ENCODE assay signal across 20 cellular contexts in the genomic region with DNA sequence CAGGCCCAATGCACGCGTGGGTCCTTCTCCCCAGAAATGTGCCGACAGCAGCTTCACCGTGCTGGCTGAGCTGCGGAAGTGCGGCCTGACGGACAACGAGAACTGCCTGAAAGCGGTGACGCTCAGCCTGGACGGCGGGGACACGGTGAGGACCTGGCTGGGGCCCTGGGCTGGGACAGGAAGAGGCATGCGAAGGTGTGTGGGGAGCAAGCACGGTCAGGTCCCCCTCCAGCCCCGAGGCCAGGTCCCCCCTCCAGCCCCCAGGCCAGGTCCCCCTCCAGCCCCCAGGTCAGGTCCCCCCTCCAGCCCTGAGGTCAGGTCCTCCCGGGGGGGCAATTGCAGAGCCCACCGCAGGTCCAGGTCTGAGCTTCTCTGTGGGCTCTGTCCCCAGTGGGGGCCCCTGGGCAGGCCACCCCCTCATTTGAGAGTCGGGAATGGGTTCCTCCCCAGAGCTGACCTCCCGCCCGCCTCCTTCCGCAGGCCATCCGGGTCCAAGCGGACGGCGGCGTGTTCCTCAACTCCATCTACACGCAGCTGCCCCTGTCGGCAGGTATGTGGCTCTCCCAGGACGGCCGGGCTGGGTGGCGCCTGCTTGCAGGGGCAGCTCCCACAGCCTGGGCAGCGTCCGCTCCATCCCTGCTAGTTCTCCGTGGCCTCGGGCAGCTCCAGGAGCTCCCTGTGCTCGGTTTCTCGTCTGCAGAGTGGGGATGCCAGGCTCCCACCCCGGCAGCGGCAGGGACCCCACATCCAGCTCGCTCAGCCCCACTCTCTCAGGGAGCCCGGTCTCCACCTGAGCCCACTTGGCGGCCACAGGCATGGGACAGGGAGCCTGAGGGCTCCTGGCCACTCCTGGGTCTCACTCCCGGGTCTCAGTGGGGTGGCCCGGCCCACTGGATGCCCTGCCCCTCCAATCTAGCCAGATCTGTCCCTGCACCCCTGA. TPM values are rescaled to one million over a fixed set of nuclear protein-coding genes. Genes with fewer than 3 reads are reported as not detected.
DNase-seq lines count a peak whose midpoint lies in the region; ATAC-seq, FAIRE-seq and TF ChIP-seq lines count a peak whose summit lies in the region.
"Had no signal": no experiment of that assay in that cellular context is flagged by ENCODE, and none has a peak within 500 bp of the region (broad histone marks: within the 10 kb centered on the region; RNA-seq: fewer than 3 reads in every experiment).

No MANE protein-coding gene starts in this region.

- H3K9me3 Mint-ChIP-seq in MCF 10A (ENCODE audit: unreplicated experiment): no peaks in the 10 kb centered on the region
- H3K9me3 Mint-ChIP-seq: activated CD8-positive, alpha-beta T cell treated with anti-CD3 and anti-CD28 coated beads for 36 hours; activated T-helper 1 cell treated with anti-CD3 and anti-CD28 coated beads, Interleukin-12 subunit alpha, Interleukin-12 subunit beta, Interleukin-2, Interleukin-4 antibody, amounts not matched to agents 30 ng/mL and 10 ng/mL and 1 ng/mL, durations not matched to agents 14 hours and 24 hours and 36 hours; stimulated activated naive CD8-positive, alpha-beta T cell treated with anti-CD3 and anti-CD28 coated beads, Interleukin-15, Interleukin-2, amounts not matched to agents 100 ng/mL and 50 ng/mL, for 24 hours had no signal

- peaks cover 4% of the 10 kb centered on the region for H3K4me1 ChIP-seq in mammary epithelial cell (ENCODE audit: insufficient read depth, low read length)
- peaks cover 0 to 2% of the 10 kb centered on the region in 2 experiments; a peak in 1 of 4 replicates for H3K4me1 ChIP-seq in SK-N-SH (ENCODE audit: control insufficient read depth in 1 of 2, insufficient read depth in 2 of 2, low read depth in 1 of 2, low read length in 1 of 2)
- no peaks in the 10 kb centered on the region for H3K4me1 ChIP-seq in kidney (ENCODE audit: control insufficient read depth in 1 of 2, insufficient read depth in 1 of 2, low read depth in 1 of 2, low read length in 2 of 2)
- no peaks in the 10 kb centered on the region for H3K4me1 ChIP-seq in upper lobe of right lung
- H3K4me1 ChIP-seq in PC-3 (ENCODE audit: insufficient read depth, low read length): no peaks in the 10 kb centered on the region

- H3K27ac Mint-ChIP-seq in MCF 10A (ENCODE audit: low read depth, unreplicated experiment): no peak overlapping the region
- H3K27ac Mint-ChIP-seq: activated CD8-positive, alpha-beta T cell treated with anti-CD3 and anti-CD28 coated beads for 36 hours; activated T-helper 1 cell treated with anti-CD3 and anti-CD28 coated beads, Interleukin-12 subunit alpha, Interleukin-12 subunit beta, Interleukin-2, Interleukin-4 antibody, amounts not matched to agents 30 ng/mL and 10 ng/mL and 1 ng/mL, durations not matched to agents 14 hours and 24 hours and 36 hours; stimulated activated naive CD8-positive, alpha-beta T cell treated with anti-CD3 and anti-CD28 coated beads, Interleukin-15, Interleukin-2, amounts not matched to agents 100 ng/mL and 50 ng/mL, for 24 hours had no signal

- H3K4me2 ChIP-seq in mammary epithelial cell (ENCODE audit: insufficient read depth, low read depth, low read length) (no peak overlapping the region), SK-N-SH (no peak overlapping the region), PC-3 (ENCODE audit: low read length) (no peak overlapping the region)

- H3K4me3 ChIP-seq in mammary epithelial cell (replicated peaks in 1 of 3; ENCODE audit: insufficient read depth in 1 of 3, low read depth in 2 of 3, low read length in 3 of 3) (no peak overlapping the region), SK-N-SH (ENCODE audit: low read depth in 2 of 2, low read length in 1 of 2) (no peak overlapping the region), kidney (ENCODE audit: low read length in 2 of 2) (no peak overlapping the region), upper lobe of right lung (no peak overlapping the region), PC-3 (ENCODE audit: low read length) (no peak overlapping the region)
- H3K4me3 ChIP-seq: ovary, SK-N-MC had no signal

- no peaks in the 10 kb centered on the region for H3K27me3 Mint-ChIP-seq in MCF 10A (ENCODE audit: insufficient read depth, unreplicated experiment)
- H3K27me3 Mint-ChIP-seq: activated CD8-positive, alpha-beta T cell treated with anti-CD3 and anti-CD28 coated beads for 36 hours; stimulated activated naive CD8-positive, alpha-beta T cell treated with anti-CD3 and anti-CD28 coated beads, Interleukin-15, Interleukin-2, amounts not matched to agents 100 ng/mL and 50 ng/mL, for 24 hours had no signal

- CTCF ChIA-PET in mammary epithelial cell (lab: Charles Lee; ENCODE audit: low non-redundant PET) (interaction anchor here (0.6 kb wide), 1 partner anchor 442 kb away, joined by 3 read pairs; no protein-coding TSS in a partner anchor), MCF 10A (lab: Yijun Ruan, JAX) (no interaction called here), SK-N-SH (lab: Yijun Ruan, JAX) (interaction anchor here (0.6 to 1.7 kb wide), 3 partner anchors 28 to 316 kb away, joined by 3 to 7 read pairs (median 3); no protein-coding TSS in a partner anchor), PC-3 (lab: Charles Lee) (no interaction called here)

- POLR2A ChIA-PET in MCF 10A (lab: Yijun Ruan, JAX) (interaction anchor here (0.7 kb wide), 1 partner anchor 9 kb away, joined by 5 read pairs; no protein-coding TSS in a partner anchor), SK-N-SH (lab: Yijun Ruan, JAX) (no interaction called here), PC-3 (lab: Charles Lee; ENCODE audit: unreplicated experiment) (no interaction called here)

- no peak for TF ChIP-seq EP300 in SK-N-SH (IDR thresholded peaks at IDR 0.05; ENCODE audit: borderline replicate concordance in 1 of 2, low read depth in 1 of 2, low read length in 1 of 2)

- H3K4me3 Mint-ChIP-seq in MCF 10A (ENCODE audit: unreplicated experiment): no peak overlapping the region
- H3K4me3 Mint-ChIP-seq: activated CD8-positive, alpha-beta T cell treated with anti-CD3 and anti-CD28 coated beads for 36 hours; activated T-helper 1 cell treated with anti-CD3 and anti-CD28 coated beads, Interleukin-12 subunit alpha, Interleukin-12 subunit beta, Interleukin-2, Interleukin-4 antibody, amounts not matched to agents 30 ng/mL and 10 ng/mL and 1 ng/mL, durations not matched to agents 14 hours and 24 hours and 36 hours; stimulated activated naive CD8-positive, alpha-beta T cell treated with anti-CD3 and anti-CD28 coated beads, Interleukin-15, Interleukin-2, amounts not matched to agents 100 ng/mL and 50 ng/mL, for 24 hours had no signal

- H3K36me3 ChIP-seq in mammary epithelial cell (ENCODE audit: insufficient read depth, low read length): no peaks in the 10 kb centered on the region
- H3K36me3 ChIP-seq in SK-N-SH (replicated peaks in 1 of 2; ENCODE audit: control insufficient read depth in 1 of 2, insufficient read depth in 2 of 2, low read length in 1 of 2): no peaks in the 10 kb centered on the region
- no peaks in the 10 kb centered on the region for H3K36me3 ChIP-seq in kidney (ENCODE audit: control insufficient read depth in 1 of 2, insufficient read depth in 2 of 2, low read length in 2 of 2)
- H3K36me3 ChIP-seq in upper lobe of right lung: no peaks in the 10 kb centered on the region
- no peaks in the 10 kb centered on the region for H3K36me3 ChIP-seq in PC-3 (ENCODE audit: low read depth, low read length)
- H3K36me3 ChIP-seq: ovary had no signal

- H3K79me2 ChIP-seq in mammary epithelial cell (ENCODE audit: insufficient read depth, low read length): no peaks in the 10 kb centered on the region
- H3K79me2 ChIP-seq in SK-N-SH (ENCODE audit: insufficient read depth): no peaks in the 10 kb centered on the region
- no peaks in the 10 kb centered on the region for H3K79me2 ChIP-seq in PC-3 (ENCODE audit: low read length)

- no peaks in the 10 kb centered on the region for H3K9me3 ChIP-seq in mammary epithelial cell (replicated peaks; ENCODE audit: insufficient read depth, low read length)
- H3K9me3 ChIP-seq in SK-N-SH: no peaks in the 10 kb centered on the region
- H3K9me3 ChIP-seq in kidney (ENCODE audit: control insufficient read depth in 1 of 2, low read length in 2 of 2): no peaks in the 10 kb centered on the region
- no peaks in the 10 kb centered on the region for H3K9me3 ChIP-seq in upper lobe of right lung
- H3K9me3 ChIP-seq in PC-3 (ENCODE audit: low read length): no peaks in the 10 kb centered on the region
- H3K9me3 ChIP-seq: ovary had no signal

- peaks cover 2% of the 10 kb centered on the region for H4K20me1 ChIP-seq in mammary epithelial cell (ENCODE audit: insufficient read depth, low read length)
- no peaks in the 10 kb centered on the region for H4K20me1 ChIP-seq in SK-N-SH (ENCODE audit: insufficient read depth)
- no peaks in the 10 kb centered on the region for H4K20me1 ChIP-seq in PC-3 (ENCODE audit: low read length)

- H3K4me1 Mint-ChIP-seq in MCF 10A (ENCODE audit: insufficient read depth, unreplicated experiment): no peaks in the 10 kb centered on the region

- H2AFZ ChIP-seq in mammary epithelial cell (ENCODE audit: low read depth, low read length): no peak overlapping the region
- H2AFZ ChIP-seq in SK-N-SH (ENCODE audit: low read depth): no peak overlapping the region
- H2AFZ ChIP-seq in PC-3 (ENCODE audit: low read length): no peak overlapping the region

- in situ Hi-C loops in mammary epithelial cell (cut with MboI; ENCODE audit: low sequenced_read_pairs in 2 of 2): no loop called here

- TF ChIP-seq RAD21 in SK-N-SH (IDR thresholded peaks at IDR 0.05; ENCODE audit: low read length): no peak

- WGBS in mammary epithelial cell (ENCODE audit: low coverage, missing lambda C conversion rate): 41% methylated on average over 5 of the region's 45 CpGs
- WGBS in SK-N-SH (ENCODE audit: low lambda C conversion rate): 51% methylated on average over 35 of the region's 45 CpGs

- DNase-seq in mammary epithelial cell: peak; percentile 35
- DNase-seq in MCF 10A (ENCODE audit: unreplicated experiment): no peak
- peak; percentile 71 for DNase-seq in SK-N-SH
- DNase-seq in kidney: peak; percentile 71
- DNase-seq in upper lobe of right lung: peak; percentile 65
- DNase-seq in PC-3: no peak
- no peak for DNase-seq in stimulated activated CD4-positive, alpha-beta T cell treated with anti-CD3 and anti-CD28 coated beads, Interleukin-4, amount 100 ng/mL, for 1 hour
- DNase-seq: activated CD8-positive, alpha-beta T cell treated with anti-CD3 and anti-CD28 coated beads for 36 hours; amniotic stem cell; NCI-H1417 treated with DMSO at 0.1 percent for 48 hours; stimulated activated CD4-positive, alpha-beta T cell treated with anti-CD3 and anti-CD28 coated beads, Interleukin-12 subunit alpha, Interleukin-12 subunit beta, amount 100 ng/mL, for 4 hours had no signal

- intact Hi-C loops in mammary epithelial cell (cut with micrococcal nuclease): no loop called here
- intact Hi-C loops in MCF 10A (cut with micrococcal nuclease): no loop called here
- intact Hi-C loops in kidney (cut with DNase I): no loop called here
- intact Hi-C loops in upper lobe of right lung (cut with DNase I): no loop called here
- intact Hi-C loops in PC-3 (cut with micrococcal nuclease): no loop called here

- no peaks in the 10 kb centered on the region for H3F3A ChIP-seq in SK-N-SH (replicated peaks; ENCODE audit: insufficient read depth)
- H3F3A ChIP-seq in PC-3 (ENCODE audit: low read length, unreplicated experiment): no peaks in the 10 kb centered on the region

- dilution Hi-C loops in mammary epithelial cell (cut with HindIII; ENCODE audit: low sequenced_read_pairs): no loop called here

- no peak overlapping the region for H3K27ac ChIP-seq in mammary epithelial cell (ENCODE audit: insufficient read depth, low read depth, low read length)
- no peak overlapping the region for H3K27ac ChIP-seq in SK-N-SH (ENCODE audit: low read depth in 2 of 2, low read length in 1 of 2)
- H3K27ac ChIP-seq in kidney (ENCODE audit: low read depth in 2 of 2, low read length in 2 of 2): no peak overlapping the region
- no peak overlapping the region for H3K27ac ChIP-seq in upper lobe of right lung
- no peak overlapping the region for H3K27ac ChIP-seq in PC-3 (ENCODE audit: low read length)
- H3K27ac ChIP-seq: HL-60, ovary, SK-N-MC had no signal

- H3K27me3 ChIP-seq in mammary epithelial cell (ENCODE audit: insufficient read depth, low read length) (no peaks in the 10 kb centered on the region), SK-N-SH (ENCODE audit: insufficient read depth) (no peaks in the 10 kb centered on the region), upper lobe of right lung (no peaks in the 10 kb centered on the region), PC-3 (ENCODE audit: low read length) (no peaks in the 10 kb centered on the region)
- H3K27me3 ChIP-seq: ovary had no signal

- ATAC-seq in upper lobe of right lung (no peak), PC-3 (no peak), GM18909 (IDR thresholded peaks at IDR 0.05; ENCODE audit: poor library complexity, unreplicated experiment) (no peak)
- ATAC-seq: activated CD8-positive, alpha-beta T cell treated with anti-CD3 and anti-CD28 coated beads for 36 hours had no signal

- no peak for FAIRE-seq in kidney (lab: Jason Lieb, UNC)
- FAIRE-seq: colon, TTC549 had no signal

- TF ChIP-seq CTCF in mammary epithelial cell (conservative IDR thresholded peaks at IDR 0.05 in 1 of 2, IDR thresholded peaks at IDR 0.05 in 1 of 2; ENCODE audit: extremely low read depth in 1 of 2, insufficient read depth in 1 of 2, low read depth in 1 of 2, low read length in 2 of 2) (peak; percentile 15 to 64), MCF 10A (IDR thresholded peaks at IDR 0.05; ENCODE audit: unreplicated experiment) (no peak), SK-N-SH (IDR thresholded peaks at IDR 0.05) (no peak), kidney (IDR thresholded peaks at IDR 0.05; ENCODE audit: borderline replicate concordance, extremely low read depth, insufficient read depth) (no peak), upper lobe of right lung (IDR thresholded peaks at IDR 0.05) (no peak), PC-3 (conservative IDR thresholded peaks at IDR 0.05; ENCODE audit: low read depth, low read length) (no peak)

- H3K9ac ChIP-seq in mammary epithelial cell (ENCODE audit: insufficient read depth, low read length): no peak overlapping the region
- no peak overlapping the region for H3K9ac ChIP-seq in SK-N-SH
- no peak overlapping the region for H3K9ac ChIP-seq in kidney (ENCODE audit: low read length in 2 of 2)
- no peak overlapping the region for H3K9ac ChIP-seq in PC-3 (ENCODE audit: low read length)

- BruUV-seq in mammary epithelial cell (replicated peaks; lab: Mats Ljungman, UMichigan) (no TSS peak), MCF 10A (replicated peaks; lab: Mats Ljungman, UMichigan) (no TSS peak), PC-3 (replicated peaks; lab: Mats Ljungman, UMichigan) (no TSS peak)

- H3K9me2 ChIP-seq in SK-N-SH: no peaks in the 10 kb centered on the region
- H3K9me2 ChIP-seq in PC-3 (replicated peaks; ENCODE audit: low read length): no peaks in the 10 kb centered on the region

- H3K36me3 Mint-ChIP-seq in MCF 10A (ENCODE audit: insufficient read depth, unreplicated experiment): no peaks in the 10 kb centered on the region

RNA-seq across cellular contexts. Expression of a gene that starts 7.9 kb away (rescaled TPM):
- total RNA-seq in mammary epithelial cell: under 1 TPM; 0.02 to 0.17 TPM
- polyA plus RNA-seq in mammary epithelial cell: not detected
- polyA minus RNA-seq in mammary epithelial cell: not detected
- not detected in 2 replicates for total RNA-seq in MCF 10A (2022)
- polyA plus RNA-seq in SK-N-SH (2012; rRNA removed): not detected in 2 replicates
- not detected in 2 replicates for polyA plus RNA-seq in SK-N-SH (2012; cell fraction: cytosol; rRNA removed)
- polyA plus RNA-seq in SK-N-SH (2012; cell fraction: nucleus; rRNA removed): not detected in 2 replicates
- total RNA-seq in kidney: 0.38 TPM
- polyA plus RNA-seq in kidney (ENCODE audit: insufficient read depth, low read depth, low replicate concordance): not detected
- 1.2 TPM for total RNA-seq in upper lobe of right lung
- 24.3 and 33.0 TPM in 2 replicates for total RNA-seq in PC-3 (2014; rRNA removed)
- total RNA-seq: activated CD8-positive, alpha-beta T cell treated with anti-CD3 and anti-CD28 coated beads for 36 hours; activated T-helper 1 cell treated with anti-CD3 and anti-CD28 coated beads, Interleukin-12 subunit alpha, Interleukin-12 subunit beta, Interleukin-2, Interleukin-4 antibody, amounts not matched to agents 30 ng/mL and 10 ng/mL and 1 ng/mL, durations not matched to agents 14 hours and 24 hours and 36 hours; urinary bladder had no signal
- polyA plus RNA-seq: urinary bladder had no signal

Comparison
In these comparisons a context has a peak if more than half of its experiments do, and no peak if none do; other contexts are left out.
1. DNase-seq: peak in mammary epithelial cell (single experiment), SK-N-SH (single experiment), kidney (single experiment) and upper lobe of right lung (single experiment); none in MCF 10A (single experiment), PC-3 (single experiment) and stimulated activated CD4-positive, alpha-beta T cell treated with anti-CD3 and anti-CD28 coated beads, Interleukin-4, amount 100 ng/mL, for 1 hour (single experiment).
2. CTCF ChIP-seq: peak in mammary epithelial cell (2 of 2); none in MCF 10A (single experiment), SK-N-SH (single experiment), kidney (single experiment), upper lobe of right lung (single experiment) and PC-3 (single experiment).
3. CTCF ChIA-PET loops: an anchor here in mammary epithelial cell (0.6 kb wide) and SK-N-SH (0.6 to 1.7 kb wide); none called in MCF 10A and PC-3.
4. RNA of a gene that starts 7.9 kb away (total RNA-seq): 24.3 to 33.0 TPM in PC-3; 1.2 TPM in upper lobe of right lung (single experiment), 0.38 TPM in kidney (single experiment), 0.02 to 0.17 TPM in mammary epithelial cell and not detected in MCF 10A; every median in the first group is over 10 times any median in the second.